17 cellular contexts compared by ENCODE assay signal in the genomic region with DNA sequence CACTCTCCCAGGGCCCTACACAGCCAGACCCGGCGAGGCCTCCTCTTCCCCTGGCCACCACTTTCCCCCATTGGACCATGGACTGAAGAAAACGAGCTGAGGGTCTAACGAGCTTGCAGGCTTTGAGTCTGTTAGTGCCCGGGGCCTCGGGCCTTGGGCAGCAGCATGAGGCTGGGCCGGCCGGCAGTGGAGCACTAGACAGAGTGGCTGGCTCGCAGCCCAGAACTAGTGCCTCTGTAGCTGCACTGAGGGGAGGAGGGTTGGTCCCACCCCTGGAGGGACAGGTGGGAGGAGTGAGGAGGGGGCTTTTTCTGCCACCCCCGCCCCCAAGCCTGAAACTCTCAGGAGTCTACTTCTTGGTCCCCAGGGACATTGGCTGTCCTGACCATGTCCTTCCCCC. TPM values are rescaled to one million over a fixed set of nuclear protein-coding genes. Genes with fewer than 3 reads are reported as not detected.
A peak's percentile ranks its signal among the peaks of the same experiment; 100 is the strongest.
DNase-seq lines count a peak whose midpoint lies in the region; ATAC-seq and TF ChIP-seq lines count a peak whose summit lies in the region.
"Had no signal": no experiment of that assay in that cellular context is flagged by ENCODE, and none has a peak within 500 bp of the region (broad histone marks: within the 10 kb centered on the region; RNA-seq: fewer than 3 reads in every experiment).

No MANE protein-coding gene starts in this region.

- 29% methylated on average over 4 of the region's 10 CpGs for WGBS in right lobe of liver (ENCODE audit: insufficient coverage, low coverage, low lambda C conversion rate, missing lambda C conversion rate)

- peak overlapping the region; percentile 43 for H3K27ac Mint-ChIP-seq in chondrocyte (ENCODE audit: unreplicated experiment)
- H3K27ac Mint-ChIP-seq: WTC11 had no signal

- H3K4me3 Mint-ChIP-seq in chondrocyte (ENCODE audit: unreplicated experiment) = no peak overlapping the region
- H3K4me3 Mint-ChIP-seq: WTC11 had no signal

- peak in 3 of 4 donors; percentile 14 to 30 (median 26) for ATAC-seq in right lobe of liver
- ATAC-seq in HG03378 (IDR thresholded peaks at IDR 0.05; ENCODE audit: unreplicated experiment) = no peak
- ATAC-seq: WTC11 had no signal

- DNase-seq in COR-L47 (lab: John Stamatoyannopoulos, UW) = peak; percentile 8
- DNase-seq in NCI-H1092 treated with DMSO at 0.1 percent for 48 hours (lab: John Stamatoyannopoulos, UW) = peak; percentile 76
- DNase-seq in chondrocyte (ENCODE audit: low spot score) = no peak
- no peak for DNase-seq in right lobe of liver
- no peak for DNase-seq in GM03348 (ENCODE audit: low spot score)
- no peak for DNase-seq in NCI-H2227 treated with DMSO at 0.1 percent for 48 hours (lab: John Stamatoyannopoulos, UW)
- DNase-seq in globus pallidus (ENCODE audit: low spot score) = no peak
- DNase-seq: activated naive CD4-positive, alpha-beta T cell; foreskin fibroblast; HCEC 1CT; NCI-H1930; stomach had no signal

- H3K4me3 ChIP-seq in right lobe of liver = no peak overlapping the region
- H3K4me3 ChIP-seq: stomach had no signal

- no peaks in the 10 kb centered on the region for H3K9me3 ChIP-seq in right lobe of liver
- H3K9me3 ChIP-seq: stomach had no signal

- H3K4me1 Mint-ChIP-seq in chondrocyte (ENCODE audit: low read depth) = peaks cover 54% of the 10 kb centered on the region

- no peaks in the 10 kb centered on the region for H3K9me3 Mint-ChIP-seq in chondrocyte (ENCODE audit: low read depth)
- H3K9me3 Mint-ChIP-seq: WTC11 had no signal

- no peaks in the 10 kb centered on the region for H3K36me3 Mint-ChIP-seq in chondrocyte (ENCODE audit: low read depth)
- H3K36me3 Mint-ChIP-seq: WTC11 had no signal

- no peak overlapping the region for H3K27ac ChIP-seq in right lobe of liver
- H3K27ac ChIP-seq: stomach had no signal

- peaks cover 0 to 26% (median 4%) of the 10 kb centered on the region in 4 donors for H3K4me1 ChIP-seq in right lobe of liver

- TF ChIP-seq CTCF in chondrocyte (IDR thresholded peaks at IDR 0.05) (no peak), right lobe of liver (IDR thresholded peaks at IDR 0.05) (no peak)

- no peaks in the 10 kb centered on the region for H3K27me3 ChIP-seq in right lobe of liver

- no peaks in the 10 kb centered on the region for H3K27me3 Mint-ChIP-seq in chondrocyte (ENCODE audit: low read depth)

- intact Hi-C loops in right lobe of liver (cut with DNase I) = no loop called here

- H3K36me3 ChIP-seq in right lobe of liver = no peaks in the 10 kb centered on the region
- H3K36me3 ChIP-seq: stomach had no signal

- no peak for TF ChIP-seq POLR2A in right lobe of liver (IDR thresholded peaks at IDR 0.05)

RNA-seq across cellular contexts. Expression of gene SLC6A12, which starts 38.7 kb away (rescaled TPM):
- total RNA-seq in chondrocyte = 0.42 TPM in 1 of 3 replicates, not detected in the others
- total RNA-seq in right lobe of liver = 100 to 1,000 TPM in 1 of 6 experiments, 10 to 100 TPM in 4, 1 to 10 TPM in 1; 8.2 to 114 (median 26.5) TPM
- total RNA-seq: bronchial epithelial cell, OCI-LY7, osteocyte had no signal

Comparison
In these comparisons a context has a peak if more than half of its experiments do, and no peak if none do; other contexts are left out.
1. DNase-seq: peak in COR-L47 (single experiment) and NCI-H1092 treated with DMSO at 0.1 percent for 48 hours (single experiment); none in chondrocyte (single experiment), right lobe of liver (0 of 3), GM03348 (single experiment), NCI-H2227 treated with DMSO at 0.1 percent for 48 hours (single experiment) and globus pallidus (single experiment).